In genomic region chr15:90265271-90266060, GRCh38 we compare ENCODE assay signal across 1 cellular context.
TF ChIP-seq lines count a peak whose summit lies in the region.

NGRN (plus strand) TSS chr15:90265672; CDS start chr15:90265713, 41 bp downstream.

TF ChIP-seq in HEK293, 187 proteins besides CTCF, POLR2A, EP300 and RAD21 (continued from another document and continues in another):
- no peak for TF ChIP-seq KLF7 (tag by site-specific recombination; IDR thresholded peaks at IDR 0.05; ENCODE audit: borderline replicate concordance)
- TF ChIP-seq, protein P1, sequence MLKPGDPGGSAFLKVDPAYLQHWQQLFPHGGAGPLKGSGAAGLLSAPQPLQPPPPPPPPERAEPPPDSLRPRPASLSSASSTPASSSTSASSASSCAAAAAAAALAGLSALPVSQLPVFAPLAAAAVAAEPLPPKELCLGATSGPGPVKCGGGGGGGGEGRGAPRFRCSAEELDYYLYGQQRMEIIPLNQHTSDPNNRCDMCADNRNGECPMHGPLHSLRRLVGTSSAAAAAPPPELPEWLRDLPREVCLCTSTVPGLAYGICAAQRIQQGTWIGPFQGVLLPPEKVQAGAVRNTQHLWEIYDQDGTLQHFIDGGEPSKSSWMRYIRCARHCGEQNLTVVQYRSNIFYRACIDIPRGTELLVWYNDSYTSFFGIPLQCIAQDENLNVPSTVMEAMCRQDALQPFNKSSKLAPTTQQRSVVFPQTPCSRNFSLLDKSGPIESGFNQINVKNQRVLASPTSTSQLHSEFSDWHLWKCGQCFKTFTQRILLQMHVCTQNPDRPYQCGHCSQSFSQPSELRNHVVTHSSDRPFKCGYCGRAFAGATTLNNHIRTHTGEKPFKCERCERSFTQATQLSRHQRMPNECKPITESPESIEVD (tag by site-specific recombination; IDR thresholded peaks at IDR 0.05): no peak
- TF ChIP-seq ZNF621 (tag by site-specific recombination; IDR thresholded peaks at IDR 0.05): no peak
- TF ChIP-seq ZFP37 (tag by site-specific recombination; IDR thresholded peaks at IDR 0.05): peak; percentile 79
- TF ChIP-seq ZSCAN23 (tag by site-specific recombination; IDR thresholded peaks at IDR 0.05): no peak
- no peak for TF ChIP-seq ZNF202 (tag by site-specific recombination; IDR thresholded peaks at IDR 0.05; ENCODE audit: borderline replicate concordance)
- no peak for TF ChIP-seq ZFP3 (tag by site-specific recombination; IDR thresholded peaks at IDR 0.05; ENCODE audit: low read depth)
- TF ChIP-seq ZNF544 (tag by site-specific recombination; IDR thresholded peaks at IDR 0.05): no peak
- TF ChIP-seq SALL2 (tag by site-specific recombination; IDR thresholded peaks at IDR 0.05; ENCODE audit: borderline replicate concordance): no peak
- 0 out of 2 replicates have a peak, but pooled peaks have one; percentile 27 for TF ChIP-seq TRIM28 (IDR thresholded peaks at IDR 0.05; ENCODE audit: borderline replicate concordance, low read length)
- TF ChIP-seq ZXDB (tag by site-specific recombination; IDR thresholded peaks at IDR 0.05): peak; percentile 90
- TF ChIP-seq, protein P2, sequence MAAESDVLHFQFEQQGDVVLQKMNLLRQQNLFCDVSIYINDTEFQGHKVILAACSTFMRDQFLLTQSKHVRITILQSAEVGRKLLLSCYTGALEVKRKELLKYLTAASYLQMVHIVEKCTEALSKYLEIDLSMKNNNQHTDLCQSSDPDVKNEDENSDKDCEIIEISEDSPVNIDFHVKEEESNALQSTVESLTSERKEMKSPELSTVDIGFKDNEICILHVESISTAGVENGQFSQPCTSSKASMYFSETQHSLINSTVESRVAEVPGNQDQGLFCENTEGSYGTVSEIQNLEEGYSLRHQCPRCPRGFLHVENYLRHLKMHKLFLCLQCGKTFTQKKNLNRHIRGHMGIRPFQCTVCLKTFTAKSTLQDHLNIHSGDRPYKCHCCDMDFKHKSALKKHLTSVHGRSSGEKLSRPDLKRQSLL (tag by site-specific recombination; IDR thresholded peaks at IDR 0.05): no peak
- no peak for TF ChIP-seq BCL11B (tag by site-specific recombination; IDR thresholded peaks at IDR 0.05; ENCODE audit: low read depth)
- no peak for TF ChIP-seq ZNF777 (tag by site-specific recombination; IDR thresholded peaks at IDR 0.05; ENCODE audit: borderline replicate concordance)
- no peak for TF ChIP-seq ZNF747 (tag by site-specific recombination; IDR thresholded peaks at IDR 0.05)
- no peak for TF ChIP-seq ZNF571 (tag by site-specific recombination; IDR thresholded peaks at IDR 0.05)
- no peak for TF ChIP-seq ZNF133 (tag by site-specific recombination; IDR thresholded peaks at IDR 0.05)
- no peak for TF ChIP-seq ZNF664 (tag by site-specific recombination; IDR thresholded peaks at IDR 0.05)
- TF ChIP-seq OSR2 (tag by site-specific recombination; IDR thresholded peaks at IDR 0.05): peak; percentile 71
- no peak for TF ChIP-seq ZNF548 (tag by site-specific recombination; IDR thresholded peaks at IDR 0.05)
- TF ChIP-seq ZNF600 (tag by site-specific recombination; IDR thresholded peaks at IDR 0.05): no peak
- TF ChIP-seq ZNF184 (tag by site-specific recombination; IDR thresholded peaks at IDR 0.05): no peak
- TF ChIP-seq ZNF629 (tag by site-specific recombination; IDR thresholded peaks at IDR 0.05): peak; percentile 84
- TF ChIP-seq ZSCAN16 (tag by site-specific recombination; IDR thresholded peaks at IDR 0.05): no peak
- 0 out of 2 replicates have a peak, but pooled peaks have one; percentile 60 for TF ChIP-seq HOXC10 (CRISPR knock-in tag; IDR thresholded peaks at IDR 0.05)
- no peak for TF ChIP-seq ZBTB44 (tag by site-specific recombination; IDR thresholded peaks at IDR 0.05)
- TF ChIP-seq ZNF155 (tag by site-specific recombination; IDR thresholded peaks at IDR 0.05): no peak
- TF ChIP-seq ZFP41 (tag by site-specific recombination; IDR thresholded peaks at IDR 0.05; ENCODE audit: borderline replicate concordance): no peak
- TF ChIP-seq ZNF433 (tag by site-specific recombination; IDR thresholded peaks at IDR 0.05; ENCODE audit: low read depth): no peak
- TF ChIP-seq ZNF518A (tag by site-specific recombination; conservative IDR thresholded peaks at IDR 0.05; ENCODE audit: low read depth): peak; percentile 82
- TF ChIP-seq ZNF23 (tag by site-specific recombination; IDR thresholded peaks at IDR 0.05; ENCODE audit: borderline replicate concordance): no peak
- TF ChIP-seq ZNF391 (tag by site-specific recombination; IDR thresholded peaks at IDR 0.05; ENCODE audit: borderline replicate concordance, low read depth): 0 out of 2 replicates have a peak, but pooled peaks have one; percentile 12
- no peak for TF ChIP-seq ZNF530 (tag by site-specific recombination; IDR thresholded peaks at IDR 0.05; ENCODE audit: low read depth)
- TF ChIP-seq ZNF843 (tag by site-specific recombination; IDR thresholded peaks at IDR 0.05): 0 out of 2 replicates have a peak, but pooled peaks have one; percentile 46
- TF ChIP-seq ZNF174 (tag by site-specific recombination; IDR thresholded peaks at IDR 0.05): no peak
- TF ChIP-seq ZNF146 (tag by site-specific recombination; IDR thresholded peaks at IDR 0.05): no peak
- TF ChIP-seq KLF17 (tag by site-specific recombination; IDR thresholded peaks at IDR 0.05): peak; percentile 26
- peak; percentile 71 for TF ChIP-seq ZNF398 (tag by site-specific recombination; IDR thresholded peaks at IDR 0.05)
- TF ChIP-seq ZNF555 (tag by site-specific recombination; conservative IDR thresholded peaks at IDR 0.05): no peak
- no peak for TF ChIP-seq SCRT2 (tag by site-specific recombination; IDR thresholded peaks at IDR 0.05)
- TF ChIP-seq ZNF626 (tag by site-specific recombination; IDR thresholded peaks at IDR 0.05): no peak
- TF ChIP-seq, protein P3, sequence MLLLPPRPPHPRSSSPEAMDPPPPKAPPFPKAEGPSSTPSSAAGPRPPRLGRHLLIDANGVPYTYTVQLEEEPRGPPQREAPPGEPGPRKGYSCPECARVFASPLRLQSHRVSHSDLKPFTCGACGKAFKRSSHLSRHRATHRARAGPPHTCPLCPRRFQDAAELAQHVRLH (tag by site-specific recombination; IDR thresholded peaks at IDR 0.05): peak; percentile 98
- TF ChIP-seq, protein P4, sequence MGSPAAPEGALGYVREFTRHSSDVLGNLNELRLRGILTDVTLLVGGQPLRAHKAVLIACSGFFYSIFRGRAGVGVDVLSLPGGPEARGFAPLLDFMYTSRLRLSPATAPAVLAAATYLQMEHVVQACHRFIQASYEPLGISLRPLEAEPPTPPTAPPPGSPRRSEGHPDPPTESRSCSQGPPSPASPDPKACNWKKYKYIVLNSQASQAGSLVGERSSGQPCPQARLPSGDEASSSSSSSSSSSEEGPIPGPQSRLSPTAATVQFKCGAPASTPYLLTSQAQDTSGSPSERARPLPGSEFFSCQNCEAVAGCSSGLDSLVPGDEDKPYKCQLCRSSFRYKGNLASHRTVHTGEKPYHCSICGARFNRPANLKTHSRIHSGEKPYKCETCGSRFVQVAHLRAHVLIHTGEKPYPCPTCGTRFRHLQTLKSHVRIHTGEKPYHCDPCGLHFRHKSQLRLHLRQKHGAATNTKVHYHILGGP (tag by site-specific recombination; IDR thresholded peaks at IDR 0.05): no peak
- TF ChIP-seq ZNF677 (tag by site-specific recombination; IDR thresholded peaks at IDR 0.05): no peak
- TF ChIP-seq MYNN (tag by site-specific recombination; IDR thresholded peaks at IDR 0.05; ENCODE audit: borderline replicate concordance): no peak
- no peak for TF ChIP-seq GLI2 (tag by site-specific recombination; IDR thresholded peaks at IDR 0.05; ENCODE audit: borderline replicate concordance, low read depth)
- TF ChIP-seq ZBTB48 (tag by site-specific recombination; IDR thresholded peaks at IDR 0.05): no peak; the same call in 1 of the 2 replicates
- no peak for TF ChIP-seq ZNF624 (tag by site-specific recombination; IDR thresholded peaks at IDR 0.05)
- TF ChIP-seq, protein P5, sequence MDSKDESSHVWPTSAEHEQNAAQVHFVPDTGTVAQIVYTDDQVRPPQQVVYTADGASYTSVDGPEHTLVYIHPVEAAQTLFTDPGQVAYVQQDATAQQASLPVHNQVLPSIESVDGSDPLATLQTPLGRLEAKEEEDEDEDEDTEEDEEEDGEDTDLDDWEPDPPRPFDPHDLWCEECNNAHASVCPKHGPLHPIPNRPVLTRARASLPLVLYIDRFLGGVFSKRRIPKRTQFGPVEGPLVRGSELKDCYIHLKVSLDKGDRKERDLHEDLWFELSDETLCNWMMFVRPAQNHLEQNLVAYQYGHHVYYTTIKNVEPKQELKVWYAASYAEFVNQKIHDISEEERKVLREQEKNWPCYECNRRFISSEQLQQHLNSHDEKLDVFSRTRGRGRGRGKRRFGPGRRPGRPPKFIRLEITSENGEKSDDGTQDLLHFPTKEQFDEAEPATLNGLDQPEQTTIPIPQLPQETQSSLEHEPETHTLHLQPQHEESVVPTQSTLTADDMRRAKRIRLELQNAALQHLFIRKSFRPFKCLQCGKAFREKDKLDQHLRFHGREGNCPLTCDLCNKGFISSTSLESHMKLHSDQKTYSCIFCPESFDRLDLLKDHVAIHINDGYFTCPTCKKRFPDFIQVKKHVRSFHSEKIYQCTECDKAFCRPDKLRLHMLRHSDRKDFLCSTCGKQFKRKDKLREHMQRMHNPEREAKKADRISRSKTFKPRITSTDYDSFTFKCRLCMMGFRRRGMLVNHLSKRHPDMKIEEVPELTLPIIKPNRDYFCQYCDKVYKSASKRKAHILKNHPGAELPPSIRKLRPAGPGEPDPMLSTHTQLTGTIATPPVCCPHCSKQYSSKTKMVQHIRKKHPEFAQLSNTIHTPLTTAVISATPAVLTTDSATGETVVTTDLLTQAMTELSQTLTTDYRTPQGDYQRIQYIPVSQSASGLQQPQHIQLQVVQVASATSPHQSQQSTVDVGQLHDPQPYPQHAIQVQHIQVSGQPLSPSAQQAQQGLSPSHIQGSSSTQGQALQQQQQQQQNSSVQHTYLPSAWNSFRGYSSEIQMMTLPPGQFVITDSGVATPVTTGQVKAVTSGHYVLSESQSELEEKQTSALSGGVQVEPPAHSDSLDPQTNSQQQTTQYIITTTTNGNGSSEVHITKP (tag by site-specific recombination; IDR thresholded peaks at IDR 0.05): peak; percentile 94
- peak; percentile 98 for TF ChIP-seq ZBTB17 (tag by site-specific recombination; IDR thresholded peaks at IDR 0.05)
- no peak for TF ChIP-seq ZNF48 (tag by site-specific recombination; IDR thresholded peaks at IDR 0.05)
